ENCODE assay signal across 8 cellular contexts in genomic region chr2:189441709-189442074, GRCh38. TPM values are rescaled to one million over a fixed set of nuclear protein-coding genes. Genes with fewer than 3 reads are reported as not detected.
DNase-seq lines count a peak whose midpoint lies in the region; ATAC-seq and TF ChIP-seq lines count a peak whose summit lies in the region.

No MANE protein-coding gene starts in this region.

- peaks cover 0 to 18% (median 8%) of the 10 kb centered on the region in 3 donors for H3K4me1 Mint-ChIP-seq in naive B cell

- no peaks in the 10 kb centered on the region for H3K36me3 ChIP-seq in effector memory CD4-positive, alpha-beta T cell (ENCODE audit: control insufficient read depth, insufficient read depth, low read length)

- no peak for TF ChIP-seq CTCF in GM10266 (IDR thresholded peaks at IDR 0.05; ENCODE audit: control insufficient read depth, insufficient read depth, low read depth, missing control alignments)

- no peaks in the 10 kb centered on the region for H3K9me3 Mint-ChIP-seq in naive B cell

- ATAC-seq in naive B cell (ENCODE audit: low read depth in 2 of 2) = peak; percentile 52 to 57
- ATAC-seq in HG02798 (IDR thresholded peaks at IDR 0.05; ENCODE audit: poor library complexity, unreplicated experiment) = no peak

- H3K36me3 Mint-ChIP-seq in naive B cell = no peaks in the 10 kb centered on the region

- peak overlapping the region; percentile 79 for H3K4me3 ChIP-seq in effector memory CD4-positive, alpha-beta T cell (ENCODE audit: insufficient read depth, low read depth, low read length, poor library complexity, severe bottlenecking)

- H3K4me3 Mint-ChIP-seq in naive B cell = peak overlapping the region in 4 of 8 donors; percentile 96 to 100 (median 99)

- peak; percentile 15 for DNase-seq in GM10266 (ENCODE audit: extremely low spot score)
- peak; percentile 1 for DNase-seq in LHCN-M2 (ENCODE audit: low read depth)
- DNase-seq in effector memory CD4-positive, alpha-beta T cell = no peak
- no peak for DNase-seq in naive B cell
- no peak for DNase-seq in stimulated activated CD4-positive, alpha-beta T cell treated with anti-CD3 and anti-CD28 coated beads, Interleukin-4, amount 100 ng/mL, for 4 hours
- DNase-seq in putamen (ENCODE audit: low spot score) = no peak
- no peak for DNase-seq in activated gamma-delta T cell (lab: John Stamatoyannopoulos, UW)

- peaks cover 7% of the 10 kb centered on the region for H3K4me1 ChIP-seq in effector memory CD4-positive, alpha-beta T cell (ENCODE audit: control insufficient read depth, insufficient read depth, low read length, poor library complexity, severe bottlenecking)

- H3K27ac Mint-ChIP-seq in naive B cell = peak overlapping the region; percentile 99 to 100 (median 100)

- no peaks in the 10 kb centered on the region for H3K27me3 Mint-ChIP-seq in naive B cell

- H3K27me3 ChIP-seq in effector memory CD4-positive, alpha-beta T cell (replicated peaks; ENCODE audit: control insufficient read depth, insufficient read depth, low read length, poor library complexity, severe bottlenecking) = no peaks in the 10 kb centered on the region

- no peaks in the 10 kb centered on the region for H3K9me3 ChIP-seq in effector memory CD4-positive, alpha-beta T cell (ENCODE audit: control insufficient read depth, low read length)

- H3K27ac ChIP-seq in effector memory CD4-positive, alpha-beta T cell (ENCODE audit: insufficient read depth, low read length, poor library complexity, severe bottlenecking) = peak overlapping the region; percentile 92

RNA-seq across cellular contexts. Expression of gene WDR75, which starts 0.4 kb away (rescaled TPM):
- 56.5 and 64.1 TPM in 2 replicates for total RNA-seq in LHCN-M2 (2014; rRNA removed)
- polyA plus RNA-seq in LHCN-M2 (2012) = 28.1 TPM
- 10 to 100 TPM in 5 of 6 donors, 1 to 10 TPM in 1; 3.9 to 15.5 (median 13.8) TPM for polyA plus RNA-seq in naive B cell (ENCODE audit: low read depth in 6 of 6)

Comparison
In these comparisons a context has a peak if more than half of its experiments do, and no peak if none do; other contexts are left out.
1. DNase-seq: peak in GM10266 (single experiment) and LHCN-M2 (single experiment); none in effector memory CD4-positive, alpha-beta T cell (0 of 3), naive B cell (single experiment), stimulated activated CD4-positive, alpha-beta T cell treated with anti-CD3 and anti-CD28 coated beads, Interleukin-4, amount 100 ng/mL, for 4 hours (0 of 2), putamen (single experiment) and activated gamma-delta T cell (single experiment).